9 cellular contexts compared by ENCODE assay signal in genomic region chr1:234998174-234998741, GRCh38.
A peak's percentile ranks its signal among the peaks of the same experiment; 100 is the strongest.
DNase-seq lines count a peak whose midpoint lies in the region; ATAC-seq and TF ChIP-seq lines count a peak whose summit lies in the region.
"Had no signal": no experiment of that assay in that cellular context is flagged by ENCODE, and none has a peak within 500 bp of the region (broad histone marks: within the 10 kb centered on the region; RNA-seq: fewer than 3 reads in every experiment).

No MANE protein-coding gene starts in this region.

- H3K36me3 Mint-ChIP-seq in endodermal cell (ENCODE audit: low read depth): no peaks in the 10 kb centered on the region

- DNase-seq in DMS 273 (lab: John Stamatoyannopoulos, UW; ENCODE audit: unreplicated experiment): peak; percentile 54
- no peak for DNase-seq in DMS 273 treated with DMSO at 0.1 percent for 48 hours (lab: John Stamatoyannopoulos, UW)
- DNase-seq in endodermal cell: peak; percentile 84
- peak; percentile 87 for DNase-seq in mesenteric fat pad (ENCODE audit: low spot score)
- DNase-seq in upper lobe of right lung: no peak
- DNase-seq in globus pallidus (ENCODE audit: low spot score): no peak
- no peak for DNase-seq in NCI-H748 (lab: John Stamatoyannopoulos, UW; ENCODE audit: unreplicated experiment)
- DNase-seq: activated CD4-positive, alpha-beta memory T cell treated with anti-CD3 and anti-CD28 coated beads, Interleukin-2, amount 10 ng/mL, durations not matched to agents 7 days and 5 days had no signal

- no peak overlapping the region for H3K9ac ChIP-seq in endodermal cell (ENCODE audit: extremely low read depth, low read length, poor library complexity, severe bottlenecking)

- ATAC-seq in upper lobe of right lung: peak; percentile 31
- no peak for ATAC-seq in HG03520 (IDR thresholded peaks at IDR 0.05; ENCODE audit: unreplicated experiment)

- H3K36me3 ChIP-seq in endodermal cell (ENCODE audit: control insufficient read depth, insufficient read depth, low read length) (no peaks in the 10 kb centered on the region), upper lobe of right lung (no peaks in the 10 kb centered on the region)

- H3K27ac Mint-ChIP-seq in endodermal cell: peak overlapping the region; percentile 24
- H3K27ac Mint-ChIP-seq: activated CD4-positive, alpha-beta memory T cell treated with anti-CD3 and anti-CD28 coated beads, Interleukin-2, amount 10 ng/mL, durations not matched to agents 7 days and 5 days had no signal

- no peaks in the 10 kb centered on the region for H3K4me1 ChIP-seq in endodermal cell (ENCODE audit: control insufficient read depth, insufficient read depth, low read length)
- peaks cover 24% of the 10 kb centered on the region for H3K4me1 ChIP-seq in upper lobe of right lung

- H3K9me3 ChIP-seq in endodermal cell (ENCODE audit: control insufficient read depth, low read length): no peaks in the 10 kb centered on the region
- H3K9me3 ChIP-seq in upper lobe of right lung: no peaks in the 10 kb centered on the region

- peaks cover 2% of the 10 kb centered on the region for H3K4me1 Mint-ChIP-seq in endodermal cell

- no peaks in the 10 kb centered on the region for H3K9me3 Mint-ChIP-seq in endodermal cell
- H3K9me3 Mint-ChIP-seq: activated CD4-positive, alpha-beta memory T cell treated with anti-CD3 and anti-CD28 coated beads, Interleukin-2, amount 10 ng/mL, durations not matched to agents 7 days and 5 days had no signal

- no peak overlapping the region for H3K4me3 Mint-ChIP-seq in endodermal cell
- H3K4me3 Mint-ChIP-seq: activated CD4-positive, alpha-beta memory T cell treated with anti-CD3 and anti-CD28 coated beads, Interleukin-2, amount 10 ng/mL, durations not matched to agents 7 days and 5 days had no signal

- H3K4me3 ChIP-seq in endodermal cell (ENCODE audit: low read length) (no peak overlapping the region), upper lobe of right lung (no peak overlapping the region)

- no peaks in the 10 kb centered on the region for H3K27me3 ChIP-seq in endodermal cell (ENCODE audit: control insufficient read depth, insufficient read depth, low read length, poor library complexity, severe bottlenecking)
- H3K27me3 ChIP-seq in upper lobe of right lung: no peaks in the 10 kb centered on the region

- TF ChIP-seq CTCF in endodermal cell (conservative IDR thresholded peaks at IDR 0.05): no peak
- TF ChIP-seq CTCF in upper lobe of right lung (IDR thresholded peaks at IDR 0.05): no peak

- no peaks in the 10 kb centered on the region for H3K27me3 Mint-ChIP-seq in endodermal cell (ENCODE audit: insufficient read depth)
- H3K27me3 Mint-ChIP-seq: activated CD4-positive, alpha-beta memory T cell treated with anti-CD3 and anti-CD28 coated beads, Interleukin-2, amount 10 ng/mL, durations not matched to agents 7 days and 5 days had no signal

- H3K27ac ChIP-seq in endodermal cell (ENCODE audit: low read depth, low read length) (no peak overlapping the region), upper lobe of right lung (peak overlapping the region; percentile 52)

- intact Hi-C loops in upper lobe of right lung (cut with DNase I): loop anchor here (10.0 kb wide), 1 partner anchor 67 kb away; no protein-coding TSS in a partner anchor

- 88 to 91% methylated on average over 12 to 13 of the region's 13 CpGs for WGBS in endodermal cell (ENCODE audit: insufficient coverage in 1 of 2, insufficient read length in 1 of 2), 2 experiments

Comparison
In these comparisons a context has a peak if more than half of its experiments do, and no peak if none do; other contexts are left out.
1. DNase-seq: peak in DMS 273 (single experiment), endodermal cell (single experiment) and mesenteric fat pad (single experiment); none in DMS 273 treated with DMSO at 0.1 percent for 48 hours (single experiment), upper lobe of right lung (single experiment), globus pallidus (single experiment) and NCI-H748 (single experiment).